8 cellular contexts compared by ENCODE assay signal in the genomic region with DNA sequence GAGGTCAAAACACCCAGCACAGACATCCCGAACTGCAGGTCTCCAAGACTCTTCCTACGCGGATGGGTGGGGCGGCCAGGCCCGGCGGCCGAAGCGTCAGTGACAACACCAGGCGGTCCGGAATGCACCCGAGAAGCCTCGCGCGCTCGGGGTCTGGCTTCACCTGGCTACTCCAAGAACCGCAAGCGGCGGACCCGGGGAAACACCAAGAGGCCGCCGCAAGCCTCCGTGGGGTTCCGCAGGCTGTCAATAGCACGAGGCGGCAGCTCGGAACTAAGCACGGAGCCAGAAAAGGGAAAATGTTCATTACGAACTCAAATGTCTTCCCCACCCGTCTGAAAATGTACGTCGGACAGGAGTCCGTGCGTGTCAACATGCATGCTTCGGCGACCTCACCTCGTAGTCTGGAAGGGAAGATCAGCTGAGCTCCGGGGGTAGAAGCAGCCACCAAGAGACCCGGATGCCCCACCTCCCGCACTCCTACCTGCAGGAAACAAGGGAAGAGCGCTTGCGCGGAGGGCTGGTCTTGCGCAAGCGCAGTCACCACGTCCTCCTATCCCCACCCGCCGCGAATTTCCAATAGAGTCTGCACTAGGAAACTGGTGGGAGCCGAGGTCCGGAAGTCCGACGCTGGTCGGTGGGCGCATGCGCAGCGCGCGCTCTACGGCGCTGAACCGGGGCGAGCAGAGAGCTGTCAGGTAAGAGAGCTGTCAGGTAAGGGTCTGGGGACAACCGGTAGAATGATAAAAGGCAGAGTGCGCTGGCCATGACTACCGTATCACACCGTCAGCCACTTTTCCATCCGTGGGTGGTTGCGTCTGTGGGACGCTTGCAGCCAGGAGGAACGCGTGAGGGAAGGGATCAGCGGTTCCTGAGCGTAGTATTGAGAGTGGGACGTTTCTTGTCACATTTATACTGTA. TPM values are rescaled to one million over a fixed set of nuclear protein-coding genes. Genes with fewer than 3 reads are reported as not detected.
DNase-seq lines count a peak whose midpoint lies in the region; ATAC-seq and TF ChIP-seq lines count a peak whose summit lies in the region.

A gene (plus strand): TSS at position 646 of the 920 bp plus-strand sequence. CDS start 3,864 bp downstream, outside the sequence.
A gene (minus strand): TSS at position 500 of the 920 bp plus-strand sequence. CDS start 958 bp downstream, outside the sequence.

- peaks cover 5% of the 10 kb centered on the region for H4K20me1 ChIP-seq in Loucy (ENCODE audit: insufficient read depth, low read length, poor library complexity, severe bottlenecking)
- no peaks in the 10 kb centered on the region for H4K20me1 ChIP-seq in neural progenitor cell (ENCODE audit: low read depth)

- TF ChIP-seq CTCF in Loucy (conservative IDR thresholded peaks at IDR 0.05; ENCODE audit: low read length) (no peak), RWPE2 (IDR thresholded peaks at IDR 0.05; ENCODE audit: poor library complexity, severe bottlenecking) (no peak), foreskin keratinocyte (conservative IDR thresholded peaks at IDR 0.05) (no peak), neural progenitor cell (IDR thresholded peaks at IDR 0.05) (no peak)

- H3K4me2 ChIP-seq in Loucy (ENCODE audit: low read depth, low read length, poor library complexity, severe bottlenecking) (peak within 1 kb of the TSS; percentile 95), neural progenitor cell (peak within 1 kb of the TSS; percentile 88)

- H3K27me3 ChIP-seq in H7 (ENCODE audit: control insufficient read depth, insufficient read depth, low read length) (no peaks in the 10 kb centered on the region), Loucy (ENCODE audit: insufficient read depth, low read length, poor library complexity, severe bottlenecking) (no peaks in the 10 kb centered on the region), RWPE2 (ENCODE audit: insufficient read depth, poor library complexity, severe bottlenecking) (no peaks in the 10 kb centered on the region), foreskin keratinocyte (no peaks in the 10 kb centered on the region), neural progenitor cell (no peaks in the 10 kb centered on the region)

- no peaks in the 10 kb centered on the region for H3K36me3 ChIP-seq in H7 (replicated peaks; ENCODE audit: control insufficient read depth, insufficient read depth, low read length)
- H3K36me3 ChIP-seq in Loucy (ENCODE audit: insufficient read depth, low read length) = 0 out of 2 replicates have a peak, but pooled peaks cover 3% of the 10 kb centered on the region
- peaks cover 23% of the 10 kb centered on the region for H3K36me3 ChIP-seq in RWPE2 (ENCODE audit: low read depth)
- H3K36me3 ChIP-seq in neural progenitor cell = peaks cover 3% of the 10 kb centered on the region

- no peaks in the 10 kb centered on the region for H3K36me3 Mint-ChIP-seq in neural progenitor cell

- ATAC-seq in RWPE2 (ENCODE audit: low read depth) = peak; percentile 92
- ATAC-seq in foreskin keratinocyte = peak; percentile 93

- H3K79me2 ChIP-seq in Loucy (ENCODE audit: insufficient read depth, low read length) (peaks cover 46% of the 10 kb centered on the region), neural progenitor cell (ENCODE audit: low read depth) (peaks cover 9% of the 10 kb centered on the region)

- H3F3A ChIP-seq in Loucy (ENCODE audit: low read depth) (peaks cover 5% of the 10 kb centered on the region; the same call in 1 of the 2 replicates), neural progenitor cell (ENCODE audit: low read depth) (peaks cover 6% of the 10 kb centered on the region)

- H3K9ac ChIP-seq in Loucy (ENCODE audit: low read depth, low read length, poor library complexity, severe bottlenecking) = peak within 1 kb of the TSS; percentile 71
- peak within 1 kb of the TSS; percentile 40 for H3K9ac ChIP-seq in neural progenitor cell

- peaks cover 46% of the 10 kb centered on the region for H3K4me1 ChIP-seq in Loucy (ENCODE audit: insufficient read depth, low read length, poor library complexity, severe bottlenecking)
- peaks cover 14% of the 10 kb centered on the region for H3K4me1 ChIP-seq in RWPE2 (ENCODE audit: insufficient read depth, poor library complexity, severe bottlenecking)
- H3K4me1 ChIP-seq in foreskin keratinocyte = peaks cover 6% of the 10 kb centered on the region
- H3K4me1 ChIP-seq in neural progenitor cell = peaks cover 4% of the 10 kb centered on the region

- no peaks in the 10 kb centered on the region for H3K9me3 Mint-ChIP-seq in neural progenitor cell

- no peaks in the 10 kb centered on the region for H3K27me3 Mint-ChIP-seq in neural progenitor cell (ENCODE audit: insufficient read depth, low read depth)

- peak within 1 kb of the TSS; percentile 96 for H2AFZ ChIP-seq in Loucy (ENCODE audit: low read length)
- peak within 1 kb of the TSS; percentile 87 for H2AFZ ChIP-seq in neural progenitor cell (replicated peaks)

- H3K4me3 Mint-ChIP-seq in neural progenitor cell = no peak within 1 kb of the TSS

- peak; percentile 96 for DNase-seq in ELR (ENCODE audit: low read depth)
- DNase-seq in H7 = peak; percentile 92
- DNase-seq in RWPE2 (ENCODE audit: low spot score) = peak; percentile 96
- DNase-seq in activated T-helper 9 cell treated with anti-CD3 and anti-CD28 coated beads, Interleukin-2, amount 50 U/mL, for 16 hours (ENCODE audit: low read depth) = peak; percentile 91
- DNase-seq in foreskin keratinocyte = peak; percentile 89 to 92
- DNase-seq in neural progenitor cell (ENCODE audit: low spot score) = peak; percentile 98
- DNase-seq in stromal cell of bone marrow (ENCODE audit: low read depth) = peak; percentile 90

- H3K27ac Mint-ChIP-seq in neural progenitor cell = no peak within 1 kb of the TSS

- H3K9me3 ChIP-seq in Loucy (ENCODE audit: insufficient read depth, low read depth, low read length) = no peaks in the 10 kb centered on the region
- H3K9me3 ChIP-seq in RWPE2 (ENCODE audit: severe bottlenecking) = no peaks in the 10 kb centered on the region
- no peaks in the 10 kb centered on the region for H3K9me3 ChIP-seq in neural progenitor cell (ENCODE audit: low read depth)

- H3K4me3 ChIP-seq in H7 (ENCODE audit: insufficient read depth, low read depth, low read length) = peak within 1 kb of the TSS; percentile 72
- H3K4me3 ChIP-seq in Loucy (ENCODE audit: low read length, poor library complexity, severe bottlenecking) = peak within 1 kb of the TSS; percentile 88
- H3K4me3 ChIP-seq in RWPE2 (ENCODE audit: severe bottlenecking) = peak within 1 kb of the TSS; percentile 68
- peak within 1 kb of the TSS; percentile 63 for H3K4me3 ChIP-seq in neural progenitor cell

- H3K4me1 Mint-ChIP-seq in neural progenitor cell = peaks cover 12% of the 10 kb centered on the region

- peak within 1 kb of the TSS; percentile 36 for H3K27ac ChIP-seq in RWPE2 (ENCODE audit: poor library complexity, severe bottlenecking)
- H3K27ac ChIP-seq in foreskin keratinocyte = peak within 1 kb of the TSS; percentile 27
- H3K27ac ChIP-seq in neural progenitor cell = no peak within 1 kb of the TSS

- no peaks in the 10 kb centered on the region for H3K9me2 ChIP-seq in Loucy (replicated peaks; ENCODE audit: low read depth, low read length)

RNA-seq across cellular contexts. Expression of the first gene that starts in this region (rescaled TPM):
- 4.8 and 5.1 TPM in 2 replicates for total RNA-seq in H7 (2014; rRNA removed; shearing (Covaris generic))
- total RNA-seq in foreskin keratinocyte (5.6 and 7.4 TPM in 2 replicates), neural progenitor cell (ENCODE audit: low replicate concordance) (5.7 and 9.9 TPM in 2 replicates)
- 2.2 and 3.2 TPM in 2 replicates for polyA plus RNA-seq in foreskin keratinocyte

RNA-seq across cellular contexts. Expression of the second gene that starts in this region (rescaled TPM):
- total RNA-seq in H7 (2014; rRNA removed; shearing (Covaris generic)) = 10.5 and 11.6 TPM in 2 replicates
- total RNA-seq in foreskin keratinocyte (11.5 and 11.7 TPM in 2 replicates), neural progenitor cell (ENCODE audit: low replicate concordance) (20.5 and 23.7 TPM in 2 replicates)
- polyA plus RNA-seq in foreskin keratinocyte = 1.7 and 2.0 TPM in 2 replicates
